Comparison of ENCODE assay signal across 7 cellular contexts in genomic region chr2:131635576-131635975, GRCh38.
"Had no signal": no experiment of that assay in that cellular context is flagged by ENCODE, and none has a peak within 500 bp of the region (broad histone marks: within the 10 kb centered on the region; RNA-seq: fewer than 3 reads in every experiment).

No MANE protein-coding gene starts in this region.

- DNase-seq: GM23248, GOT3, H7, HFFc6, IMR-90 had no signal

- H3K4me3 Mint-ChIP-seq: HFFc6 had no signal

- H3K4me1 ChIP-seq: HAP-1 had no signal

- H3K4me3 ChIP-seq: GM23248, HAP-1 had no signal

- H2AFZ ChIP-seq: GM23248 had no signal

- H3K27ac Mint-ChIP-seq: HFFc6 had no signal

- ATAC-seq: HCT116 had no signal

- H3K9ac ChIP-seq: GM23248 had no signal

- H3K27ac ChIP-seq: GM23248 had no signal

- H3K9me3 ChIP-seq: HAP-1 had no signal

- H3K9me3 Mint-ChIP-seq: HFFc6 had no signal

- H3K36me3 ChIP-seq: HAP-1 had no signal
